Comparison of ENCODE assay signal across 14 cellular contexts in the genomic region with DNA sequence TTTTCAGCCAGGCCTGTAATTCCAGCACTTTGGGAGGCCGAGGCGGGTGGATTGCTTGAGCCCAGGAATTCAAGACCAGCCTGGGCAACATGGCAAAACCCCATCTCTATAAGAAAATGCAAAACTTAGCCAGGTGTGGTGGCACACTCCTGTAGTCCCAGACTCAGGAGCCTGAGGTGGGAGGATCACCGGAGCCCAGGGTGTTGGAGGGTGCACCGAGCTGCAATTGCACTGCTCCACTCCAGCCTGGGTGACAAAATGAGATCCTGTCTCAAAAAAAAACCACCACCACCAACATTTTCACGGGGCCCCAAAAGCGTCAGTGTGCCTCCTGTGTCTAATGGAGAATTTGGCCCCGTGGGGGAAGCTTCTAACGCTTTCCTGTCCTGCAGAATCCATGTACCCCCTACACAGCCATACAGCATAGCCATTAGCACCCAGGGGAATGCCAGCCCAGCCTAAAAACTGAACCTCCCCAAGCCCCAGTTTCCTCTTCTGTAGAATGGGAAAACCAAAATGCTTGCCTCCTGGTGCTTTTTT. TPM values are rescaled to one million over a fixed set of nuclear protein-coding genes. Genes with fewer than 3 reads are reported as not detected.
DNase-seq lines count a peak whose midpoint lies in the region; ATAC-seq and TF ChIP-seq lines count a peak whose summit lies in the region.
"Had no signal": no experiment of that assay in that cellular context is flagged by ENCODE, and none has a peak within 500 bp of the region (broad histone marks: within the 10 kb centered on the region; RNA-seq: fewer than 3 reads in every experiment).

No MANE protein-coding gene starts in this region.

- H3K27ac ChIP-seq in GM23338 (ENCODE audit: low read depth), result no peak overlapping the region
- H3K27ac ChIP-seq in Panc1 (ENCODE audit: low read length), result peak overlapping the region; percentile 67
- peak overlapping the region; percentile 88 for H3K27ac ChIP-seq in lower lobe of right lung
- H3K27ac ChIP-seq: SJCRH30 had no signal

- intact Hi-C loops in Panc1 (cut with micrococcal nuclease; ENCODE audit: unreplicated experiment), result no loop called here
- intact Hi-C loops in lower lobe of right lung (cut with DNase I), result no loop called here

- no peaks in the 10 kb centered on the region for H3K9me2 ChIP-seq in GM23338 (ENCODE audit: insufficient read depth)

- H3K9me3 ChIP-seq in Panc1 (ENCODE audit: control insufficient read depth, insufficient read depth, low read depth, low read length), result no peaks in the 10 kb centered on the region
- H3K9me3 ChIP-seq in lower lobe of right lung, result no peaks in the 10 kb centered on the region
- H3K9me3 ChIP-seq: SJCRH30 had no signal

- H3K27ac Mint-ChIP-seq in GM23338 (no peak overlapping the region), endothelial cell (ENCODE audit: unreplicated experiment) (no peak overlapping the region)
- H3K27ac Mint-ChIP-seq in stimulated activated memory B cell treated with anti-CD40 and anti-IgM and Interleukin-4, amounts not matched to agents 10 μg/mL and 1 μg/mL and 100 μg/mL, for 72 hours, result peak overlapping the region; percentile 59
- H3K27ac Mint-ChIP-seq: B cell had no signal

- H3K9me3 Mint-ChIP-seq in GM23338 (no peaks in the 10 kb centered on the region; the same call in 2 of the 3 replicates), endothelial cell (ENCODE audit: unreplicated experiment) (no peaks in the 10 kb centered on the region)
- no peaks in the 10 kb centered on the region for H3K9me3 Mint-ChIP-seq in stimulated activated memory B cell treated with anti-CD40 and anti-IgM and Interleukin-4, amounts not matched to agents 10 μg/mL and 1 μg/mL and 100 μg/mL, for 72 hours

- H3K36me3 ChIP-seq in GM23338 (ENCODE audit: insufficient read depth) (no peaks in the 10 kb centered on the region), Panc1 (ENCODE audit: control insufficient read depth, insufficient read depth, low read length) (no peaks in the 10 kb centered on the region), lower lobe of right lung (no peaks in the 10 kb centered on the region)
- H3K36me3 ChIP-seq: SJCRH30 had no signal

- H3K4me1 Mint-ChIP-seq in GM23338 (peaks cover 16% of the 10 kb centered on the region), endothelial cell (ENCODE audit: unreplicated experiment) (peaks cover 31% of the 10 kb centered on the region)
- peaks cover 25% of the 10 kb centered on the region for H3K4me1 Mint-ChIP-seq in stimulated activated memory B cell treated with anti-CD40 and anti-IgM and Interleukin-4, amounts not matched to agents 10 μg/mL and 1 μg/mL and 100 μg/mL, for 72 hours

- no TSS peak for BruUV-seq in Panc1 (replicated peaks; lab: Mats Ljungman, UMichigan)

- POLR2A ChIA-PET in Panc1 (lab: Charles Lee), result no interaction called here

- H3K4me3 ChIP-seq in GM23338, result no peak overlapping the region
- H3K4me3 ChIP-seq in Panc1 (ENCODE audit: low read depth in 2 of 2, low read length in 2 of 2), result no peak overlapping the region
- no peak overlapping the region for H3K4me3 ChIP-seq in lower lobe of right lung
- H3K4me3 ChIP-seq: SJCRH30 had no signal

- H3K4me3 Mint-ChIP-seq in GM23338, result no peak overlapping the region
- no peak overlapping the region for H3K4me3 Mint-ChIP-seq in stimulated activated memory B cell treated with anti-CD40 and anti-IgM and Interleukin-4, amounts not matched to agents 10 μg/mL and 1 μg/mL and 100 μg/mL, for 72 hours
- no peak overlapping the region for H3K4me3 Mint-ChIP-seq in endothelial cell (ENCODE audit: unreplicated experiment)
- H3K4me3 Mint-ChIP-seq: B cell had no signal

- H3K79me2 ChIP-seq in GM23338 (replicated peaks; ENCODE audit: insufficient read depth), result no peaks in the 10 kb centered on the region

- no peak for DNase-seq in GM23338 (ENCODE audit: low spot score)
- no peak for DNase-seq in Panc1 (ENCODE audit: low read depth, low spot score)
- no peak for DNase-seq in lower lobe of right lung
- DNase-seq in endothelial cell (ENCODE audit: low spot score), result no peak
- no peak for DNase-seq in activated CD4-positive, alpha-beta T cell treated with anti-CD3 and anti-CD28 coated beads, Interleukin-2, amount 50 U/mL, for 4 hours
- DNase-seq in cerebellar nuclear complex (lab: John Stamatoyannopoulos, UW), result no peak
- no peak for DNase-seq in NCI-H1417 treated with DMSO at 0.1 percent for 48 hours (lab: John Stamatoyannopoulos, UW)
- DNase-seq: IMR-90, NCI-H1417, NCI-H2029, NCI-H510A treated with DMSO at 0.1 percent for 48 hours, SJCRH30 had no signal

- no peaks in the 10 kb centered on the region for H4K20me1 ChIP-seq in GM23338 (replicated peaks; ENCODE audit: insufficient read depth)

- H3K4me1 ChIP-seq in GM23338 (ENCODE audit: insufficient read depth) (peaks cover 11% of the 10 kb centered on the region), Panc1 (ENCODE audit: control insufficient read depth, insufficient read depth, low read length) (peaks cover 47% of the 10 kb centered on the region), lower lobe of right lung (peaks cover 38% of the 10 kb centered on the region)

- no peak for TF ChIP-seq CTCF in GM23338 (conservative IDR thresholded peaks at IDR 0.05; ENCODE audit: low read depth in 2 of 2)
- TF ChIP-seq CTCF in Panc1 (IDR thresholded peaks at IDR 0.05), result no peak
- TF ChIP-seq CTCF in lower lobe of right lung (IDR thresholded peaks at IDR 0.05), result no peak
- TF ChIP-seq CTCF in endothelial cell (IDR thresholded peaks at IDR 0.05; ENCODE audit: unreplicated experiment), result no peak

- H3K27me3 ChIP-seq in GM23338 (ENCODE audit: insufficient read depth) (peaks cover 6% of the 10 kb centered on the region; the same call in 1 of the 2 replicates), Panc1 (ENCODE audit: control insufficient read depth, insufficient read depth, low read length) (no peaks in the 10 kb centered on the region), lower lobe of right lung (ENCODE audit: low read depth) (no peaks in the 10 kb centered on the region)
- H3K27me3 ChIP-seq: SJCRH30 had no signal

- H3K4me2 ChIP-seq in GM23338, result no peak overlapping the region

- H3K27me3 Mint-ChIP-seq in GM23338 (ENCODE audit: insufficient read depth, low read depth, poor library complexity) (peaks cover 7% of the 10 kb centered on the region), endothelial cell (ENCODE audit: unreplicated experiment) (no peaks in the 10 kb centered on the region)
- H3K27me3 Mint-ChIP-seq in stimulated activated memory B cell treated with anti-CD40 and anti-IgM and Interleukin-4, amounts not matched to agents 10 μg/mL and 1 μg/mL and 100 μg/mL, for 72 hours, result no peaks in the 10 kb centered on the region

- ATAC-seq in GM23338 (no peak), Panc1 (no peak), lower lobe of right lung (no peak)
- ATAC-seq in stimulated activated memory B cell treated with anti-CD40 and anti-IgM and Interleukin-4, amounts not matched to agents 10 μg/mL and 1 μg/mL and 100 μg/mL, for 72 hours, result no peak

- CTCF ChIA-PET in Panc1 (lab: Charles Lee), result no interaction called here

- H3F3A ChIP-seq in GM23338 (replicated peaks; ENCODE audit: low read depth), result no peaks in the 10 kb centered on the region; the same call in 1 of the 2 replicates

- in situ Hi-C loops in Panc1 (cut with HindIII; ENCODE audit: low pct_unique_long_range_greater_than_20kb, low sequenced_read_pairs), result no loop called here

- H2AFZ ChIP-seq in GM23338, result peak overlapping the region; percentile 10; the same call in 1 of the 2 replicates

- H3K36me3 Mint-ChIP-seq in GM23338 (ENCODE audit: low read depth) (no peaks in the 10 kb centered on the region), endothelial cell (ENCODE audit: low read depth, unreplicated experiment) (no peaks in the 10 kb centered on the region)
- no peaks in the 10 kb centered on the region for H3K36me3 Mint-ChIP-seq in stimulated activated memory B cell treated with anti-CD40 and anti-IgM and Interleukin-4, amounts not matched to agents 10 μg/mL and 1 μg/mL and 100 μg/mL, for 72 hours

TF ChIP-seq in GM23338, 12 proteins besides CTCF, POLR2A, EP300 and RAD21 (continues in another document):
- no peak for TF ChIP-seq POLR2AphosphoS5 (IDR thresholded peaks at IDR 0.05; ENCODE audit: low read depth)
- no peak for TF ChIP-seq ZNF114 (CRISPR knock-in tag; IDR thresholded peaks at IDR 0.05)
- TF ChIP-seq, protein P1, sequence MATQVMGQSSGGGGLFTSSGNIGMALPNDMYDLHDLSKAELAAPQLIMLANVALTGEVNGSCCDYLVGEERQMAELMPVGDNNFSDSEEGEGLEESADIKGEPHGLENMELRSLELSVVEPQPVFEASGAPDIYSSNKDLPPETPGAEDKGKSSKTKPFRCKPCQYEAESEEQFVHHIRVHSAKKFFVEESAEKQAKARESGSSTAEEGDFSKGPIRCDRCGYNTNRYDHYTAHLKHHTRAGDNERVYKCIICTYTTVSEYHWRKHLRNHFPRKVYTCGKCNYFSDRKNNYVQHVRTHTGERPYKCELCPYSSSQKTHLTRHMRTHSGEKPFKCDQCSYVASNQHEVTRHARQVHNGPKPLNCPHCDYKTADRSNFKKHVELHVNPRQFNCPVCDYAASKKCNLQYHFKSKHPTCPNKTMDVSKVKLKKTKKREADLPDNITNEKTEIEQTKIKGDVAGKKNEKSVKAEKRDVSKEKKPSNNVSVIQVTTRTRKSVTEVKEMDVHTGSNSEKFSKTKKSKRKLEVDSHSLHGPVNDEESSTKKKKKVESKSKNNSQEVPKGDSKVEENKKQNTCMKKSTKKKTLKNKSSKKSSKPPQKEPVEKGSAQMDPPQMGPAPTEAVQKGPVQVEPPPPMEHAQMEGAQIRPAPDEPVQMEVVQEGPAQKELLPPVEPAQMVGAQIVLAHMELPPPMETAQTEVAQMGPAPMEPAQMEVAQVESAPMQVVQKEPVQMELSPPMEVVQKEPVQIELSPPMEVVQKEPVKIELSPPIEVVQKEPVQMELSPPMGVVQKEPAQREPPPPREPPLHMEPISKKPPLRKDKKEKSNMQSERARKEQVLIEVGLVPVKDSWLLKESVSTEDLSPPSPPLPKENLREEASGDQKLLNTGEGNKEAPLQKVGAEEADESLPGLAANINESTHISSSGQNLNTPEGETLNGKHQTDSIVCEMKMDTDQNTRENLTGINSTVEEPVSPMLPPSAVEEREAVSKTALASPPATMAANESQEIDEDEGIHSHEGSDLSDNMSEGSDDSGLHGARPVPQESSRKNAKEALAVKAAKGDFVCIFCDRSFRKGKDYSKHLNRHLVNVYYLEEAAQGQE (IDR thresholded peaks at IDR 0.05; ENCODE audit: unreplicated experiment), result no peak
- TF ChIP-seq NANOG (IDR thresholded peaks at IDR 0.05; ENCODE audit: borderline replicate concordance), result no peak

RNA-seq across cellular contexts. Expression of a gene that starts 22.2 kb away (rescaled TPM):
- total RNA-seq in GM23338 (2014; rRNA removed; shearing (Covaris generic)), result 3.9 and 4.9 TPM in 2 replicates
- 1.3 and 1.4 TPM in 2 replicates for polyA plus RNA-seq in GM23338 (2016; fragmentation: Nextera tagmentation; extraction: Ambion mirVana)
- total RNA-seq in Panc1 (2021; ENCODE audit: unreplicated experiment) (80.8 TPM), lower lobe of right lung (9.3 TPM), endothelial cell (ENCODE audit: unreplicated experiment) (5.2 TPM)
- polyA plus RNA-seq in Panc1 (2012; ENCODE audit: insufficient read length), result 60.3 TPM
